In the genomic region with DNA sequence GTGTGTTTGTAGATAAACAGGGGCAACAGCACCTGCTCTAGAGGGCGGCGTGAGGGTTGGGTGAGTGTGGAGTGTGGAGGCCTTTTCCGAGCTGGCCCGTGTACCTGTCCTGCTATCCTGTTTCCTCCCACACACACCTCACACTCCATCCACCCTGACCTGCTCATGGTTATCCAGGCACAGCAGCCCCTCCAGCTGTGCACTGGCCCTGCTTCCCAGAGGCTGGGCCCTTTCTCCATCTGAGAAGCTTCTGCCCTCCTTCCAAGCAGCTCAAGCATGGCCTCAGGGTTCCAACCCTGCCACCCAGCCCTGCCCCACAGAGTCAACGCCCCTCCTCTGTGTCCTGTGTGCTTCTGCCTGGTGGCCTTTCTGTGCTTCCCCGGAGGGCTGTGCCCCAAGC, we compare ENCODE assay signal across 13 cellular contexts.
DNase-seq lines count a peak whose midpoint lies in the region; ATAC-seq and TF ChIP-seq lines count a peak whose summit lies in the region.
"Had no signal": no experiment of that assay in that cellular context is flagged by ENCODE, and none has a peak within 500 bp of the region (broad histone marks: within the 10 kb centered on the region; RNA-seq: fewer than 3 reads in every experiment).

No MANE protein-coding gene starts in this region.

- H3K27me3 ChIP-seq in upper lobe of right lung (no peaks in the 10 kb centered on the region), endodermal cell (ENCODE audit: control insufficient read depth, insufficient read depth, low read length, poor library complexity, severe bottlenecking) (peaks cover 17% of the 10 kb centered on the region)

- peaks cover 4% of the 10 kb centered on the region for H3K27me3 Mint-ChIP-seq in chondrocyte (ENCODE audit: low read depth)
- peaks cover 25% of the 10 kb centered on the region for H3K27me3 Mint-ChIP-seq in endodermal cell (ENCODE audit: insufficient read depth)
- H3K27me3 Mint-ChIP-seq: B cell had no signal

- H3K9me3 ChIP-seq in mucosa of descending colon (no peaks in the 10 kb centered on the region), upper lobe of right lung (no peaks in the 10 kb centered on the region), endodermal cell (ENCODE audit: control insufficient read depth, low read length) (no peaks in the 10 kb centered on the region)

- DNase-seq in ELF-1 (ENCODE audit: low read depth, low spot score) (peak; percentile 12), chondrocyte (ENCODE audit: low spot score) (peak; percentile 59), mucosa of descending colon (no peak), upper lobe of right lung (peak; percentile 40), endodermal cell (no peak), NCI-H2196 treated with DMSO at 0.1 percent for 48 hours (lab: John Stamatoyannopoulos, UW; ENCODE audit: unreplicated experiment) (no peak)
- DNase-seq: Calu3; CD8-positive, alpha-beta T cell; DMS79 treated with DMSO at 0.1 percent for 48 hours; HCEC 1CT had no signal

- no peak overlapping the region for H3K4me3 Mint-ChIP-seq in chondrocyte (ENCODE audit: unreplicated experiment)
- no peak overlapping the region for H3K4me3 Mint-ChIP-seq in endodermal cell
- H3K4me3 Mint-ChIP-seq: B cell; CD8-positive, alpha-beta T cell had no signal

- H3K4me1 Mint-ChIP-seq in chondrocyte (ENCODE audit: low read depth), result no peaks in the 10 kb centered on the region
- H3K4me1 Mint-ChIP-seq in endodermal cell, result no peaks in the 10 kb centered on the region
- H3K4me1 Mint-ChIP-seq: B cell had no signal

- H3K27ac ChIP-seq in upper lobe of right lung (no peak overlapping the region), endodermal cell (ENCODE audit: low read depth, low read length) (no peak overlapping the region)
- H3K27ac ChIP-seq: BLaER1 treated with 17β-estradiol and CSF1 and Interleukin-3, amounts not matched to agents 10 nM and 100 nM had no signal

- H3K36me3 Mint-ChIP-seq in chondrocyte (ENCODE audit: low read depth) (no peaks in the 10 kb centered on the region), endodermal cell (ENCODE audit: low read depth) (no peaks in the 10 kb centered on the region)
- H3K36me3 Mint-ChIP-seq: CD8-positive, alpha-beta T cell had no signal

- TF ChIP-seq CTCF in chondrocyte (IDR thresholded peaks at IDR 0.05) (no peak), mucosa of descending colon (IDR thresholded peaks at IDR 0.05) (no peak), upper lobe of right lung (IDR thresholded peaks at IDR 0.05) (no peak), endodermal cell (conservative IDR thresholded peaks at IDR 0.05) (no peak)

- H3K4me3 ChIP-seq in mucosa of descending colon (no peak overlapping the region), upper lobe of right lung (no peak overlapping the region), endodermal cell (ENCODE audit: low read length) (no peak overlapping the region)
- H3K4me3 ChIP-seq: BLaER1 treated with 17β-estradiol and CSF1 and Interleukin-3, amounts not matched to agents 10 nM and 100 nM; GM12878 had no signal

- 84 to 100% methylated on average over 1 to 4 of the region's 6 CpGs for WGBS in endodermal cell (ENCODE audit: insufficient coverage in 1 of 2, insufficient read length in 1 of 2), 2 experiments

- H3K9me3 Mint-ChIP-seq in chondrocyte (ENCODE audit: low read depth), result peaks cover 19% of the 10 kb centered on the region
- H3K9me3 Mint-ChIP-seq in endodermal cell, result peaks cover 22% of the 10 kb centered on the region

- no peak overlapping the region for H3K27ac Mint-ChIP-seq in chondrocyte (ENCODE audit: unreplicated experiment)
- no peak overlapping the region for H3K27ac Mint-ChIP-seq in endodermal cell
- H3K27ac Mint-ChIP-seq: B cell; CD8-positive, alpha-beta T cell had no signal

- H3K9ac ChIP-seq in endodermal cell (ENCODE audit: extremely low read depth, low read length, poor library complexity, severe bottlenecking), result no peak overlapping the region
- H3K9ac ChIP-seq: BLaER1 treated with 17β-estradiol and CSF1 and Interleukin-3, amounts not matched to agents 10 nM and 100 nM had no signal

- H3K4me1 ChIP-seq in mucosa of descending colon (ENCODE audit: low read depth), result peaks cover under 1% of the 10 kb centered on the region
- no peaks in the 10 kb centered on the region for H3K4me1 ChIP-seq in upper lobe of right lung
- no peaks in the 10 kb centered on the region for H3K4me1 ChIP-seq in endodermal cell (ENCODE audit: control insufficient read depth, insufficient read depth, low read length)

- ATAC-seq in mucosa of descending colon (peak; percentile 15), upper lobe of right lung (no peak)
- ATAC-seq: CD8-positive, alpha-beta T cell; GM12878 had no signal

- H3K36me3 ChIP-seq in mucosa of descending colon (ENCODE audit: low read depth) (no peaks in the 10 kb centered on the region), upper lobe of right lung (no peaks in the 10 kb centered on the region), endodermal cell (ENCODE audit: control insufficient read depth, insufficient read depth, low read length) (no peaks in the 10 kb centered on the region)
- H3K36me3 ChIP-seq: BLaER1 treated with 17β-estradiol and CSF1 and Interleukin-3, amounts not matched to agents 10 nM and 100 nM had no signal

- intact Hi-C loops in mucosa of descending colon (cut with DNase I, micrococcal nuclease), result no loop called here
- intact Hi-C loops in upper lobe of right lung (cut with DNase I), result no loop called here

Comparison
In these comparisons a context has a peak if more than half of its experiments do, and no peak if none do; other contexts are left out.
1. DNase-seq: peak in ELF-1 (single experiment), chondrocyte (single experiment) and upper lobe of right lung (single experiment); none in mucosa of descending colon (0 of 3), endodermal cell (single experiment) and NCI-H2196 treated with DMSO at 0.1 percent for 48 hours (single experiment).